In genomic region chr20:41571006-41571405, GRCh38 we compare ENCODE assay signal across 2 cellular contexts.
A peak's percentile ranks its signal among the peaks of the same experiment; 100 is the strongest.
TF ChIP-seq lines count a peak whose summit lies in the region.

No MANE protein-coding gene starts in this region.

TF ChIP-seq in HepG2, 621 proteins besides CTCF, POLR2A, EP300 and RAD21:
- 0 out of 2 replicates have a peak, but pooled peaks have one; percentile 18 for TF ChIP-seq ZBTB2 (CRISPR knock-in tag; IDR thresholded peaks at IDR 0.05; ENCODE audit: low read depth)
- TF ChIP-seq HNF1B (CRISPR knock-in tag; IDR thresholded peaks at IDR 0.05): no peak

TF ChIP-seq in WTC11, 78 proteins besides CTCF, POLR2A, EP300 and RAD21 (continued from another document):
- TF ChIP-seq STAT6 (CRISPR knock-in tag; conservative IDR thresholded peaks at IDR 0.05; ENCODE audit: low read depth) (no peak), ELF4 (CRISPR knock-in tag; IDR thresholded peaks at IDR 0.05; ENCODE audit: low read depth) (no peak), FOXJ3 (CRISPR knock-in tag; IDR thresholded peaks at IDR 0.05; ENCODE audit: borderline replicate concordance) (no peak), ZNF232 (CRISPR knock-in tag; IDR thresholded peaks at IDR 0.05) (no peak), JUN (CRISPR knock-in tag; IDR thresholded peaks at IDR 0.05) (no peak), NFATC4 (CRISPR knock-in tag; IDR thresholded peaks at IDR 0.05) (no peak), ZNF263 (CRISPR knock-in tag; IDR thresholded peaks at IDR 0.05; ENCODE audit: low read depth) (no peak), ZNF423 (CRISPR knock-in tag; IDR thresholded peaks at IDR 0.05) (no peak), GABPB1 (CRISPR knock-in tag; IDR thresholded peaks at IDR 0.05) (no peak), ATF3 (CRISPR knock-in tag; conservative IDR thresholded peaks at IDR 0.05) (no peak), ESRRA (CRISPR knock-in tag; IDR thresholded peaks at IDR 0.05; ENCODE audit: borderline replicate concordance) (no peak), ZNF425 (CRISPR knock-in tag; conservative IDR thresholded peaks at IDR 0.05) (no peak), AR (CRISPR knock-in tag; IDR thresholded peaks at IDR 0.05) (no peak), MYBL2 (CRISPR knock-in tag; IDR thresholded peaks at IDR 0.05) (no peak), SMAD4 (CRISPR knock-in tag; IDR thresholded peaks at IDR 0.05) (no peak), E2F5 (CRISPR knock-in tag; IDR thresholded peaks at IDR 0.05) (no peak)
